ENCODE assay signal across 14 cellular contexts in the genomic region with DNA sequence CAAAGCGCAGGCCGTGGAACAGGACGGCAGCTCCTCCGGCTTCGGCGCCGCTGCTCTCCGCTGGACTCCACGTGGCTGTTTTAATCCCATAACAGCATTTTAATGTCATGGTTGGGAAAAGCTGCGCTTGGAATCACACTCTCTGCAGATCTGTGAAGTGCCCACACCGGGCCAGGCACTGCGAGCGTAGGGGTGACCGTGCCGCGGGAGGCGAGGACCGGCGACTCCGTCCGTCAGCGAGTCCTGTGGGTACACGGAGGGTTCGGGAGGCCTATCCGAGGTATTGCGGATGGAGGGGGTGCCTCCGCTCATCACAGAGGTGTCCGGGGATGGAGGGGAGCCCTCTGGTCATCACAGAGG.
"Had no signal": no experiment of that assay in that cellular context is flagged by ENCODE, and none has a peak within 500 bp of the region (broad histone marks: within the 10 kb centered on the region; RNA-seq: fewer than 3 reads in every experiment).

No MANE protein-coding gene starts in this region.

- DNase-seq: KBM-7, NCI-H1092, NCI-H1436, NCI-H187, NCI-H2029, NCI-H2227 treated with DMSO at 0.1 percent for 48 hours, NCI-H524 treated with DMSO at 0.1 percent for 48 hours, NCI-H69, NCI-H774, Right ventricle myocardium superior, RPMI8226, SIG-M5 had no signal

- H3K4me1 ChIP-seq: SJSA1 had no signal

- H3K4me3 ChIP-seq: SJSA1, SK-N-MC had no signal

- H3K27ac ChIP-seq: SJSA1, SK-N-MC had no signal

- H3K27me3 ChIP-seq: SJSA1 had no signal

- H3K36me3 ChIP-seq: SJSA1 had no signal
